ENCODE assay signal across 30 cellular contexts in the genomic region with DNA sequence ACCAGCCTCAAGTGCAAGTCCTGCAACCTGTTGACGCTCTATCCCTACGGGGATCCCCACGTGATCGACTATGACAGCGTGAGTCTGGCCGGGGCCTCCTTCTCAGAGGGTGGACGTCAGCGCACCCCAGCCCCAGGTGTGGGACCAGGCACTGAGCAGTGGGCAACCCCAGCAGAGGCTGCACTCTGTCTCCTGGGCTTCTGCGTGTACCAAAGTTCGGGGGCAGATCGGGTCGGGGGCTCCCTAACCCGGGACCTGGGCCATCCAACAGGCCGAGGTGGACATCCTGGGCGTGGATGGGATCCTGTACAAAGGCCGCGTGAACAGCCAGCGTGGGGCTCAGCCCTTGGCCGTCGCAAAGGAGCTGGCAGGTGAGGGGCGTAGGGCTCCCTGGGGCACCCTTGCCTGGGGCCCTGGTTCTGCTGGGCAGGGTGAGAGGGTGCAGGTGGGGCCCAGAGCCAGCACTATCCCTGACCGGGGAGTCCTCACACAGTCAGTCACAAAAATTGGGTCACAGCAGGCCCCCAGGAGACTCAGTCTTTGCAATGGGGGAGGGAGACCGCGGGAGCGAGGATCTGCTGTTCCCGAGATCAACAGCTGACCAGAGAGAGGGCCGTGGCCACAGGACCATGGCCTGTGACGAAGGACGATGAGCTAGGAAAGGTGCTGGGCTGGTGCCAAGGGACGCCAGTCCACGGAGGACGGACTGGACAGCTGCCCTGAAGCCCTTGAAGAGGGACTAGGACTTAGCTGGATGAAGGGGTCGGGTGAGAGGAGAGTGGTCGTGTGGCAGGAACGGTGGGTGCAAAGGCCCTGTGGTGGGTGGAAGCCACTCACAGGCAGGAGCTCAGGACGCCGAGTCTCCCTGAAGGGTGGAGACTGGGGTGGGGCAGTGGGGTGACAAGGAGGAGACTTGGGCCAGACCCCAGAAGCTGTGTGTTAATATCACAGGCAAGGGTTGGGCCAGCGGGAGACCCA. TPM values are rescaled to one million over a fixed set of nuclear protein-coding genes. Genes with fewer than 3 reads are reported as not detected.
"Had no signal": no experiment of that assay in that cellular context is flagged by ENCODE, and none has a peak within 500 bp of the region (broad histone marks: within the 10 kb centered on the region; RNA-seq: fewer than 3 reads in every experiment).

No MANE protein-coding gene starts in this region.

- H3K4me3 Mint-ChIP-seq: activated naive CD8-positive, alpha-beta T cell; activated T-cell treated with anti-CD3 and anti-CD28 coated beads, Interleukin-2, amount 50 U/mL, for 4 hours; central memory CD8-positive, alpha-beta T cell; memory B cell; nephron progenitor cell; stimulated activated naive CD8-positive, alpha-beta T cell treated with anti-CD3 and anti-CD28 coated beads, Interleukin-15, Interleukin-2, amounts not matched to agents 100 ng/mL and 50 ng/mL, for 24 hours; T-helper 17 cell had no signal

- DNase-seq: activated CD4-positive, alpha-beta T cell treated with anti-CD3 and anti-CD28 coated beads for 4 hours; activated CD4-positive, alpha-beta T cell treated with anti-CD3 and anti-CD28 coated beads, Interleukin-2, amount 50 U/mL, for 48 hours; activated CD4-positive, CD25-positive, alpha-beta regulatory T cell; activated CD8-positive, alpha-beta memory T cell treated with anti-CD3 and anti-CD28 coated beads, Interleukin-2, amount 50 U/mL, for 48 hours; activated naive CD4-positive, alpha-beta T cell; activated T-cell treated with anti-CD3 and anti-CD28 coated beads, Interleukin-2, amount 50 U/mL, for 4 hours; adrenal gland; effector memory CD4-positive, alpha-beta T cell; gastrocnemius medialis; hippocampal formation; islet precursor cell; left colon; mucosa of descending colon; nephron progenitor cell; retina; spleen; stimulated activated CD4-positive, alpha-beta T cell treated with anti-CD3 and anti-CD28 coated beads, Interleukin-4, amount 100 ng/mL, for 1 hour; substantia nigra; T-helper 17 cell; upper lobe of right lung had no signal

- H3K9me3 ChIP-seq: adrenal gland, breast epithelium, esophagus muscularis mucosa, gastrocnemius medialis, mucosa of descending colon, spleen, thyroid gland, upper lobe of right lung had no signal

- H3K4me1 Mint-ChIP-seq: central memory CD8-positive, alpha-beta T cell; memory B cell; T-helper 17 cell had no signal

- ATAC-seq: activated T-cell treated with anti-CD3 and anti-CD28 coated beads, Interleukin-2, amount 50 U/mL, for 4 hours; gastrocnemius medialis; left colon; mucosa of descending colon; T-helper 17 cell; upper lobe of right lung had no signal

- H3K4me1 ChIP-seq: adrenal gland, breast epithelium, esophagus muscularis mucosa, gastrocnemius medialis, spleen, upper lobe of right lung had no signal

- H3K9me3 Mint-ChIP-seq: activated T-cell treated with anti-CD3 and anti-CD28 coated beads, Interleukin-2, amount 50 U/mL, for 4 hours; activated T-helper 2 cell treated with anti-CD3 and anti-CD28 coated beads, Interferon-gamma antibody, Interleukin-2, Interleukin-4, amounts not matched to agents 10 μg/mL and 5 μg/mL and 100 μg/mL, durations not matched to agents 14 hours and 24 hours and 36 hours; central memory CD8-positive, alpha-beta T cell; memory B cell; nephron progenitor cell; stimulated activated naive CD8-positive, alpha-beta T cell treated with anti-CD3 and anti-CD28 coated beads, Interleukin-15, Interleukin-2, amounts not matched to agents 100 ng/mL and 50 ng/mL, for 24 hours had no signal

- H3K27ac ChIP-seq: adrenal gland, breast epithelium, esophagus muscularis mucosa, gastrocnemius medialis, spleen, thyroid gland, upper lobe of right lung had no signal

- H3K27ac Mint-ChIP-seq: activated naive CD8-positive, alpha-beta T cell; activated T-helper 2 cell treated with anti-CD3 and anti-CD28 coated beads, Interferon-gamma antibody, Interleukin-2, Interleukin-4, amounts not matched to agents 10 μg/mL and 5 μg/mL and 100 μg/mL, durations not matched to agents 14 hours and 24 hours and 36 hours; memory B cell; nephron progenitor cell; stimulated activated naive CD8-positive, alpha-beta T cell treated with anti-CD3 and anti-CD28 coated beads, Interleukin-15, Interleukin-2, amounts not matched to agents 100 ng/mL and 50 ng/mL, for 24 hours; T-helper 17 cell had no signal

- H3K36me3 ChIP-seq: adrenal gland, breast epithelium, esophagus muscularis mucosa, gastrocnemius medialis, spleen, thyroid gland, upper lobe of right lung had no signal

- FAIRE-seq: colon had no signal

- H3K4me3 ChIP-seq: adrenal gland, breast epithelium, esophagus muscularis mucosa, gastrocnemius medialis, mucosa of descending colon, spleen, thyroid gland, upper lobe of right lung had no signal

- H3K27me3 ChIP-seq: adrenal gland, breast epithelium, esophagus muscularis mucosa, spleen, thyroid gland, upper lobe of right lung had no signal

- H3K27me3 Mint-ChIP-seq: activated naive CD8-positive, alpha-beta T cell; stimulated activated naive CD8-positive, alpha-beta T cell treated with anti-CD3 and anti-CD28 coated beads, Interleukin-15, Interleukin-2, amounts not matched to agents 100 ng/mL and 50 ng/mL, for 24 hours; T-helper 17 cell had no signal

RNA-seq across cellular contexts. Expression of a gene that starts 38.6 kb away (rescaled TPM):
- total RNA-seq: activated T-helper 2 cell treated with anti-CD3 and anti-CD28 coated beads, Interferon-gamma antibody, Interleukin-2, Interleukin-4, amounts not matched to agents 10 μg/mL and 5 μg/mL and 100 μg/mL, durations not matched to agents 14 hours and 24 hours and 36 hours; breast epithelium; dermis microvascular lymphatic vessel endothelial cell; esophagus muscularis mucosa; mucosa of descending colon had no signal
